Comparison of ENCODE assay signal across 13 cellular contexts in the genomic region with DNA sequence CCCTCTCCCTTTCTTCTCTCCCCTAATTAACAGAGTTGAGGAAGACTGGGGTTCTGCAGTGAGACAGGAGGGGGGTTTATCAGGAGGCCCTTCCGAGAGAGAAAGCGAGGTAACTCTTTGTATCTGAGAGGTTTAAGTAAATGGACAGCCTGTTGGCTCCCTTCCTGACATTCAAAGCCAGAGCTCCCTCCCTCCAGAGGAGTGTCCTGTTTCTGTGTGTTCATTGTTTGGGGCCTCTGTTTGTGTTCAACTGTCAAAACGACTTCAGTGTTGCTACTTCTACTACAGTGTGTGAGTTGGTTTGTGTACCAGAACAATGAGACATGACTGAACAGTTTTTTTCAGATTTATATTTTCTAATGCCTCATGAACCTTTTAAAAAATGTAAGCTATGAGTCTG.
DNase-seq lines count a peak whose midpoint lies in the region; ATAC-seq and TF ChIP-seq lines count a peak whose summit lies in the region.
"Had no signal": no experiment of that assay in that cellular context is flagged by ENCODE, and none has a peak within 500 bp of the region (broad histone marks: within the 10 kb centered on the region; RNA-seq: fewer than 3 reads in every experiment).

No MANE protein-coding gene starts in this region.

- no peaks in the 10 kb centered on the region for H3K79me2 ChIP-seq in GM23338 (replicated peaks; ENCODE audit: insufficient read depth)
- H3K79me2 ChIP-seq in neural progenitor cell (ENCODE audit: low read depth): no peaks in the 10 kb centered on the region

- H3K4me3 Mint-ChIP-seq in GM23338 (no peak overlapping the region), brain (peak overlapping the region in 1 of 5 experiments; percentile 12), neural progenitor cell (no peak overlapping the region)
- H3K4me3 Mint-ChIP-seq: activated naive CD8-positive, alpha-beta T cell treated with anti-CD3 and anti-CD28 coated beads, Interleukin-2, amount 50 U/mL, for 24 hours; naive thymus-derived CD4-positive, alpha-beta T cell had no signal

- H3K9me3 ChIP-seq in left ventricle myocardium inferior (replicated peaks): no peaks in the 10 kb centered on the region
- H3K9me3 ChIP-seq in neural progenitor cell (ENCODE audit: low read depth): no peaks in the 10 kb centered on the region
- no peaks in the 10 kb centered on the region for H3K9me3 ChIP-seq in stomach
- H3K9me3 ChIP-seq: HAP-1 had no signal

- no peak for TF ChIP-seq CTCF in GM23338 (conservative IDR thresholded peaks at IDR 0.05; ENCODE audit: low read depth in 2 of 2)
- no peak for TF ChIP-seq CTCF in brain (conservative IDR thresholded peaks at IDR 0.05)
- TF ChIP-seq CTCF in left ventricle myocardium inferior (IDR thresholded peaks at IDR 0.05; ENCODE audit: borderline replicate concordance): no peak
- TF ChIP-seq CTCF in neural progenitor cell (IDR thresholded peaks at IDR 0.05): no peak
- no peak for TF ChIP-seq CTCF in stomach (IDR thresholded peaks at IDR 0.05)

- H3K4me1 Mint-ChIP-seq in GM23338 (peaks cover 8% of the 10 kb centered on the region; the same call in 2 of the 3 replicates), brain (peaks cover 40% of the 10 kb centered on the region), neural progenitor cell (peaks cover 13% of the 10 kb centered on the region)
- H3K4me1 Mint-ChIP-seq: activated naive CD8-positive, alpha-beta T cell treated with anti-CD3 and anti-CD28 coated beads, Interleukin-2, amount 50 U/mL, for 24 hours; naive thymus-derived CD4-positive, alpha-beta T cell had no signal

- H3K36me3 Mint-ChIP-seq in GM23338 (ENCODE audit: low read depth) (0 out of 3 replicates have a peak, but pooled peaks cover 2% of the 10 kb centered on the region), brain (no peaks in the 10 kb centered on the region), neural progenitor cell (no peaks in the 10 kb centered on the region)
- H3K36me3 Mint-ChIP-seq: naive thymus-derived CD4-positive, alpha-beta T cell had no signal

- H3K27ac ChIP-seq in GM23338 (ENCODE audit: low read depth) (no peak overlapping the region), left ventricle myocardium inferior (replicated peaks) (peak overlapping the region; percentile 59), neural progenitor cell (peak overlapping the region; percentile 60), stomach (no peak overlapping the region)
- H3K27ac ChIP-seq: RWPE1 had no signal

- H2AFZ ChIP-seq in GM23338 (peak overlapping the region; percentile 86; the same call in 1 of the 2 replicates), neural progenitor cell (replicated peaks) (peak overlapping the region; percentile 66)

- H3K9me3 Mint-ChIP-seq in GM23338 (no peaks in the 10 kb centered on the region; the same call in 2 of the 3 replicates), brain (no peaks in the 10 kb centered on the region), neural progenitor cell (no peaks in the 10 kb centered on the region)

- H3K36me3 ChIP-seq in GM23338 (ENCODE audit: insufficient read depth): no peaks in the 10 kb centered on the region
- no peaks in the 10 kb centered on the region for H3K36me3 ChIP-seq in left ventricle myocardium inferior
- H3K36me3 ChIP-seq in neural progenitor cell: no peaks in the 10 kb centered on the region
- H3K36me3 ChIP-seq in stomach: no peaks in the 10 kb centered on the region
- H3K36me3 ChIP-seq: HAP-1 had no signal

- H3K9me2 ChIP-seq in GM23338 (ENCODE audit: insufficient read depth): peaks cover 6% of the 10 kb centered on the region; the same call in 1 of the 2 replicates

- 20 to 31% (median 22%) methylated on average over 3 of the region's 3 CpGs for WGBS in stomach, 5 donors

- no peak overlapping the region for H3K9ac ChIP-seq in neural progenitor cell

- DNase-seq in GM23338 (ENCODE audit: low spot score) (peak; percentile 9), left ventricle myocardium inferior (no peak), neural progenitor cell (ENCODE audit: low spot score) (peak; percentile 81), NOMO-1 (lab: John Stamatoyannopoulos, UW; ENCODE audit: unreplicated experiment in 2 of 2) (no peak), stomach (no peak)
- DNase-seq: activated naive CD8-positive, alpha-beta T cell treated with anti-CD3 and anti-CD28 coated beads, Interleukin-2, amount 50 U/mL, for 24 hours; DMS79 treated with DMSO at 0.1 percent for 48 hours; naive thymus-derived CD4-positive, alpha-beta T cell had no signal

- H4K20me1 ChIP-seq in GM23338 (replicated peaks; ENCODE audit: insufficient read depth) (no peaks in the 10 kb centered on the region), neural progenitor cell (ENCODE audit: low read depth) (no peaks in the 10 kb centered on the region)

- H3F3A ChIP-seq in GM23338 (replicated peaks; ENCODE audit: low read depth) (no peaks in the 10 kb centered on the region), neural progenitor cell (ENCODE audit: low read depth) (peaks cover 8% of the 10 kb centered on the region)

- H3K27me3 ChIP-seq in GM23338 (ENCODE audit: insufficient read depth) (no peaks in the 10 kb centered on the region), left ventricle myocardium inferior (ENCODE audit: low read depth) (no peaks in the 10 kb centered on the region), neural progenitor cell (no peaks in the 10 kb centered on the region), stomach (no peaks in the 10 kb centered on the region)

- intact Hi-C loops in left ventricle myocardium inferior (cut with micrococcal nuclease): no loop called here
- intact Hi-C loops in stomach (cut with DNase I; ENCODE audit: low total_unique reads): no loop called here

- no peak overlapping the region for H3K27ac Mint-ChIP-seq in GM23338
- peak overlapping the region in 3 of 5 experiments; percentile 31 to 79 (median 63) for H3K27ac Mint-ChIP-seq in brain
- H3K27ac Mint-ChIP-seq in neural progenitor cell: peak overlapping the region; percentile 90
- H3K27ac Mint-ChIP-seq: activated naive CD8-positive, alpha-beta T cell treated with anti-CD3 and anti-CD28 coated beads, Interleukin-2, amount 50 U/mL, for 24 hours; naive thymus-derived CD4-positive, alpha-beta T cell had no signal

- H3K4me2 ChIP-seq in GM23338: no peak overlapping the region
- H3K4me2 ChIP-seq in neural progenitor cell: peak overlapping the region; percentile 57

- no peaks in the 10 kb centered on the region for H3K27me3 Mint-ChIP-seq in GM23338 (ENCODE audit: insufficient read depth, low read depth, poor library complexity)
- peaks cover 2% of the 10 kb centered on the region for H3K27me3 Mint-ChIP-seq in brain
- no peaks in the 10 kb centered on the region for H3K27me3 Mint-ChIP-seq in neural progenitor cell (ENCODE audit: insufficient read depth, low read depth)
- H3K27me3 Mint-ChIP-seq: activated naive CD8-positive, alpha-beta T cell treated with anti-CD3 and anti-CD28 coated beads, Interleukin-2, amount 50 U/mL, for 24 hours had no signal

- no peaks in the 10 kb centered on the region for H3K4me1 ChIP-seq in GM23338 (ENCODE audit: insufficient read depth)
- H3K4me1 ChIP-seq in left ventricle myocardium inferior: peaks cover 57% of the 10 kb centered on the region
- peaks cover 19% of the 10 kb centered on the region for H3K4me1 ChIP-seq in neural progenitor cell
- H3K4me1 ChIP-seq in stomach: peaks cover 0 to 13% (median 7%) of the 10 kb centered on the region in 4 donors

- no peak for TF ChIP-seq POLR2A in stomach (IDR thresholded peaks at IDR 0.05)

- H3K4me3 ChIP-seq in GM23338 (no peak overlapping the region), left ventricle myocardium inferior (no peak overlapping the region), neural progenitor cell (no peak overlapping the region), stomach (no peak overlapping the region)
- H3K4me3 ChIP-seq: HAP-1 had no signal

- no peak for TF ChIP-seq EP300 in stomach (IDR thresholded peaks at IDR 0.05)

- ATAC-seq in GM23338 (peak; percentile 58), HG03469 (IDR thresholded peaks at IDR 0.05; ENCODE audit: unreplicated experiment) (no peak), GM18511 (IDR thresholded peaks at IDR 0.05; ENCODE audit: unreplicated experiment) (no peak)
- ATAC-seq: activated naive CD8-positive, alpha-beta T cell treated with anti-CD3 and anti-CD28 coated beads, Interleukin-2, amount 50 U/mL, for 24 hours; naive thymus-derived CD4-positive, alpha-beta T cell had no signal

Comparison
In these comparisons a context has a peak if more than half of its experiments do, and no peak if none do; other contexts are left out.
1. DNase-seq: peak in GM23338 (single experiment) and neural progenitor cell (single experiment); none in left ventricle myocardium inferior (single experiment), NOMO-1 (0 of 2) and stomach (single experiment).
2. H3K27ac ChIP-seq: peak in left ventricle myocardium inferior (single experiment) and neural progenitor cell (single experiment); none in GM23338 (single experiment) and stomach (0 of 5).